Comparison of ENCODE assay signal across 8 cellular contexts in genomic region chr1:236524142-236524891, GRCh38.
DNase-seq lines count a peak whose midpoint lies in the region; ATAC-seq and TF ChIP-seq lines count a peak whose summit lies in the region.

No MANE protein-coding gene starts in this region.

- ATAC-seq in HG02678 (IDR thresholded peaks at IDR 0.05; ENCODE audit: unreplicated experiment): peak; percentile 86

- peaks cover 25% of the 10 kb centered on the region for H3K27me3 Mint-ChIP-seq in T-helper 2 cell treated with Interferon-gamma antibody and Interleukin-4, amounts not matched to agents 5 μg/mL and 100 μg/mL, for 36 hours (ENCODE audit: low read depth)

- peak overlapping the region; percentile 88 for H3K4me3 ChIP-seq in retinal pigment epithelial cell (ENCODE audit: low read length)

- H3K9me3 Mint-ChIP-seq in T-helper 2 cell treated with Interferon-gamma antibody and Interleukin-4, amounts not matched to agents 5 μg/mL and 100 μg/mL, for 36 hours: no peaks in the 10 kb centered on the region

- H3K36me3 Mint-ChIP-seq in T-helper 2 cell treated with Interferon-gamma antibody and Interleukin-4, amounts not matched to agents 5 μg/mL and 100 μg/mL, for 36 hours (ENCODE audit: low read depth): peaks cover 31% of the 10 kb centered on the region

- DNase-seq in GM13976 (ENCODE audit: low spot score): peak; percentile 82
- DNase-seq in NCI-H1092 treated with DMSO at 0.1 percent for 48 hours (lab: John Stamatoyannopoulos, UW): peak; percentile 65
- DNase-seq in T-helper 2 cell treated with Interferon-gamma antibody and Interleukin-4, amounts not matched to agents 5 μg/mL and 100 μg/mL, for 36 hours (ENCODE audit: low spot score): peak; percentile 65
- peak; percentile 62 for DNase-seq in astrocyte of the hippocampus (ENCODE audit: low read depth, low spot score)
- DNase-seq in hippocampal formation (lab: John Stamatoyannopoulos, UW): peak; percentile 37 to 49
- DNase-seq in retinal pigment epithelial cell (ENCODE audit: low read depth): peak; percentile 39
- DNase-seq in OCI-M2 (lab: John Stamatoyannopoulos, UW; ENCODE audit: unreplicated experiment): no peak

- in situ Hi-C loops in GM13976 (cut with MboI; ENCODE audit: low sequenced_read_pairs, unreplicated experiment): no loop called here

- H3K4me3 Mint-ChIP-seq in T-helper 2 cell treated with Interferon-gamma antibody and Interleukin-4, amounts not matched to agents 5 μg/mL and 100 μg/mL, for 36 hours: peak overlapping the region; percentile 98

- H3K4me1 Mint-ChIP-seq in T-helper 2 cell treated with Interferon-gamma antibody and Interleukin-4, amounts not matched to agents 5 μg/mL and 100 μg/mL, for 36 hours (ENCODE audit: low read depth): peaks cover 30% of the 10 kb centered on the region

- peak overlapping the region; percentile 99 for H3K27ac Mint-ChIP-seq in T-helper 2 cell treated with Interferon-gamma antibody and Interleukin-4, amounts not matched to agents 5 μg/mL and 100 μg/mL, for 36 hours

- TF ChIP-seq CTCF in GM13976 (IDR thresholded peaks at IDR 0.05; ENCODE audit: borderline replicate concordance, control extremely low read depth, extremely low read depth, insufficient read depth, missing control alignments) (no peak), retinal pigment epithelial cell (conservative IDR thresholded peaks at IDR 0.05; ENCODE audit: low read depth, low read length) (no peak)
